9 cellular contexts compared by ENCODE assay signal in genomic region chr9:88578486-88579362, GRCh38. TPM values are rescaled to one million over a fixed set of nuclear protein-coding genes. Genes with fewer than 3 reads are reported as not detected.
A peak's percentile ranks its signal among the peaks of the same experiment; 100 is the strongest.
DNase-seq lines count a peak whose midpoint lies in the region; ATAC-seq and TF ChIP-seq lines count a peak whose summit lies in the region.
"Had no signal": no experiment of that assay in that cellular context is flagged by ENCODE, and none has a peak within 500 bp of the region (broad histone marks: within the 10 kb centered on the region; RNA-seq: fewer than 3 reads in every experiment).

No MANE protein-coding gene starts in this region.

- TF ChIP-seq CTCF in gastroesophageal sphincter (IDR thresholded peaks at IDR 0.05) = peak; percentile 94 to 98 (median 96)
- peak; percentile 93 for TF ChIP-seq CTCF in osteoblast (IDR thresholded peaks at IDR 0.05; ENCODE audit: extremely low read depth, low read depth, low read length)
- TF ChIP-seq CTCF in tibial artery (IDR thresholded peaks at IDR 0.05) = peak; percentile 94 to 96

- no peaks in the 10 kb centered on the region for H3K27me3 Mint-ChIP-seq in CD4-positive, CD25-positive, alpha-beta regulatory T cell

- H3K36me3 Mint-ChIP-seq in CD4-positive, CD25-positive, alpha-beta regulatory T cell = no peaks in the 10 kb centered on the region

- H3K4me2 ChIP-seq in osteoblast (ENCODE audit: insufficient read depth, low read length) = peak overlapping the region; percentile 62

- WGBS in gastroesophageal sphincter (ENCODE audit: low coverage in 1 of 2), 2 donors = 59 to 92% methylated on average over 4 to 10 of the region's 27 CpGs

- TF ChIP-seq POLR2A in gastroesophageal sphincter (IDR thresholded peaks at IDR 0.05) = no peak

- H3K27ac ChIP-seq in CD4-positive, CD25-positive, alpha-beta regulatory T cell (ENCODE audit: insufficient read depth, low read length, poor library complexity, severe bottlenecking) = no peak overlapping the region
- no peak overlapping the region for H3K27ac ChIP-seq in SJSA1
- H3K27ac ChIP-seq in gastroesophageal sphincter = no peak overlapping the region
- no peak overlapping the region for H3K27ac ChIP-seq in osteoblast (ENCODE audit: low read depth, low read length)
- no peak overlapping the region for H3K27ac ChIP-seq in tibial artery

- H3K4me3 Mint-ChIP-seq in CD4-positive, CD25-positive, alpha-beta regulatory T cell = peak overlapping the region in 1 of 4 donors; percentile 70

- no peaks in the 10 kb centered on the region for H3K79me2 ChIP-seq in osteoblast (ENCODE audit: insufficient read depth, low read length)

- peak overlapping the region; percentile 87 for H2AFZ ChIP-seq in osteoblast (ENCODE audit: low read length)

- no peak overlapping the region for H3K4me3 ChIP-seq in CD4-positive, CD25-positive, alpha-beta regulatory T cell (ENCODE audit: low read depth, low read length)
- H3K4me3 ChIP-seq in SJSA1 (no peak overlapping the region), gastroesophageal sphincter (no peak overlapping the region), osteoblast (ENCODE audit: insufficient read depth, low read length) (peak overlapping the region; percentile 8), tibial artery (no peak overlapping the region)

- ATAC-seq in CD4-positive, CD25-positive, alpha-beta regulatory T cell (ENCODE audit: low read depth in 2 of 2) = peak; percentile 56 to 61
- ATAC-seq in GM19372 (IDR thresholded peaks at IDR 0.05; ENCODE audit: low read depth, unreplicated experiment) = peak; percentile 82
- ATAC-seq in HG03520 (IDR thresholded peaks at IDR 0.05; ENCODE audit: unreplicated experiment) = peak; percentile 65
- peak; percentile 82 for ATAC-seq in gastroesophageal sphincter

- intact Hi-C loops in tibial artery (cut with DNase I; ENCODE audit: low total_unique reads) = no loop called here

- H3K4me1 ChIP-seq in CD4-positive, CD25-positive, alpha-beta regulatory T cell (ENCODE audit: control insufficient read depth, insufficient read depth, low read length, poor library complexity, severe bottlenecking) = no peaks in the 10 kb centered on the region
- H3K4me1 ChIP-seq in SJSA1 (replicated peaks) = peaks cover 17% of the 10 kb centered on the region
- peaks cover 0 to 26% (median 3%) of the 10 kb centered on the region in 3 donors for H3K4me1 ChIP-seq in gastroesophageal sphincter
- peaks cover 3% of the 10 kb centered on the region for H3K4me1 ChIP-seq in osteoblast (ENCODE audit: insufficient read depth, low read length)
- peaks cover 0 to 9% (median 3%) of the 10 kb centered on the region in 4 donors for H3K4me1 ChIP-seq in tibial artery

- no peak overlapping the region for H3K27ac Mint-ChIP-seq in CD4-positive, CD25-positive, alpha-beta regulatory T cell

- no peaks in the 10 kb centered on the region for H3K36me3 ChIP-seq in CD4-positive, CD25-positive, alpha-beta regulatory T cell (ENCODE audit: control insufficient read depth, insufficient read depth, low read length)
- H3K36me3 ChIP-seq in SJSA1 (no peaks in the 10 kb centered on the region), gastroesophageal sphincter (no peaks in the 10 kb centered on the region), osteoblast (ENCODE audit: insufficient read depth, low read length) (no peaks in the 10 kb centered on the region), tibial artery (no peaks in the 10 kb centered on the region)

- H3K9me3 ChIP-seq in CD4-positive, CD25-positive, alpha-beta regulatory T cell (ENCODE audit: control insufficient read depth in 2 of 2, low read length in 2 of 2) = no peaks in the 10 kb centered on the region
- H3K9me3 ChIP-seq in SJSA1 (replicated peaks) = no peaks in the 10 kb centered on the region
- no peaks in the 10 kb centered on the region for H3K9me3 ChIP-seq in gastroesophageal sphincter
- no peaks in the 10 kb centered on the region for H3K9me3 ChIP-seq in osteoblast (ENCODE audit: low read depth, low read length)
- H3K9me3 ChIP-seq in tibial artery = no peaks in the 10 kb centered on the region

- H3K4me1 Mint-ChIP-seq in CD4-positive, CD25-positive, alpha-beta regulatory T cell = peaks cover 0 to 7% (median 0%) of the 10 kb centered on the region in 4 donors

- peak; percentile 33 to 55 (median 36) for DNase-seq in CD4-positive, CD25-positive, alpha-beta regulatory T cell
- DNase-seq in SJSA1 (ENCODE audit: low read depth in 1 of 2, low spot score in 2 of 2) (peak; percentile 65 to 81), osteoblast (ENCODE audit: insufficient read length, low spot score, missing footprints) (peak; percentile 91), tibial artery (peak; percentile 71 to 89)
- DNase-seq in activated naive CD4-positive, alpha-beta T cell (lab: John Stamatoyannopoulos, UW) = peak; percentile 40 to 58 (median 51)

- no peaks in the 10 kb centered on the region for H3K9me3 Mint-ChIP-seq in CD4-positive, CD25-positive, alpha-beta regulatory T cell

- TF ChIP-seq EP300 in gastroesophageal sphincter (IDR thresholded peaks at IDR 0.05) = no peak

- H3K27me3 ChIP-seq in CD4-positive, CD25-positive, alpha-beta regulatory T cell (ENCODE audit: control insufficient read depth, insufficient read depth, low read length) = no peaks in the 10 kb centered on the region
- no peaks in the 10 kb centered on the region for H3K27me3 ChIP-seq in SJSA1 (replicated peaks)
- H3K27me3 ChIP-seq in gastroesophageal sphincter = no peaks in the 10 kb centered on the region
- no peaks in the 10 kb centered on the region for H3K27me3 ChIP-seq in osteoblast (ENCODE audit: insufficient read depth, low read length)
- no peaks in the 10 kb centered on the region for H3K27me3 ChIP-seq in tibial artery

- H4K20me1 ChIP-seq in osteoblast (ENCODE audit: insufficient read depth, low read length) = no peaks in the 10 kb centered on the region

RNA-seq across cellular contexts. Expression of gene NXNL2, which starts 43.7 kb away (rescaled TPM):
- total RNA-seq in CD4-positive, CD25-positive, alpha-beta regulatory T cell = not detected
- polyA plus RNA-seq in CD4-positive, CD25-positive, alpha-beta regulatory T cell = not detected
- 0.68 and 1.1 TPM in 2 replicates for total RNA-seq in SJSA1 (2014; rRNA removed; shearing (Covaris generic))
- total RNA-seq in gastroesophageal sphincter (1 to 10 TPM in 2 of 4 donors, under 1 TPM in 1, not detected in 1; 0.62 to 3.1 (median 1.2) TPM), osteoblast (3.3 and 7.4 TPM in 2 replicates)
- total RNA-seq: T-helper 2 cell treated with Interferon-gamma antibody and Interleukin-4, amounts not matched to agents 100 ng/mL and 5 ng/mL, for 36 hours had no signal

Comparison
In these comparisons a context has a peak if more than half of its experiments do, and no peak if none do; other contexts are left out.
1. DNase-seq: peak in every context shown above with its lines; median percentile 91 in osteoblast; 80 in tibial artery; 73 in SJSA1; 51 in activated naive CD4-positive, alpha-beta T cell; 36 in CD4-positive, CD25-positive, alpha-beta regulatory T cell.